In the genomic region with DNA sequence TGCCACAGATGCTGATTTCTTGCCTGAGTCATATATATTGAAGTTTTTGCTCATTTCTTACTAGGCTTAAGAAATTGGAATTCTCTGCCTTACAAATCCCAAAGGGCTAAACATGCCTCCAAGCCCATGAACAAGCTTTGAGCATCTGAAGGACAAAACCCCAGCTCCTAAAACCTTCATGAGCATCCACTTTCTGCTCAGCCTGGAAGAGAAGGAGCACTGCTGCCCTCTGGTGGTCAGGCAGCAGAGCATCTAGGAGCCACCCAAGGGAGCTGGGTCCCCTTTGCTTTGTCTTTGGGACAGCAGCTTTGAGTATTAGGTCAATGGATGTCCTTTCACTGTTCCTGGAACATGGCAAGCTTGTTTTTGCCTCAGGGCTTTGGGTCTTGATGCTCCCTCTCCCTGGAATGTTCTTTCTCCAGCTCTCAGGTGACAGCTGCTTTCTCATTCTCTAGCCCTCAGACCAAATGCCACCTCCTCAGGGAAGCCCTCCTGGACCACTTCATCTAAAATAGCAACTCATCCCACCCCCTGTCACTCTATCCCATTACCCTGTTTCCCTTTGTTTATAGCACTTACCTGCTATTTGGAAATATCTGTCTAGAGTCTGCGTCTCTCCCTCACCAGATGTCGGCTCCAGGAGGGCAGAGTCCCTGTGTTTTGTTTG, we compare ENCODE assay signal across 8 cellular contexts. TPM values are rescaled to one million over a fixed set of nuclear protein-coding genes. Genes with fewer than 3 reads are reported as not detected.
DNase-seq lines count a peak whose midpoint lies in the region; ATAC-seq, FAIRE-seq and TF ChIP-seq lines count a peak whose summit lies in the region.

No MANE protein-coding gene starts in this region.

- TF ChIP-seq CTCF in astrocyte (IDR thresholded peaks at IDR 0.05; ENCODE audit: insufficient read depth, low read depth, low read length), result peak; percentile 97

- peaks cover 4% of the 10 kb centered on the region for H3K36me3 Mint-ChIP-seq in astrocyte (ENCODE audit: low read depth, unreplicated experiment)

- H2AFZ ChIP-seq in astrocyte (ENCODE audit: low read depth, low read length), result no peak overlapping the region

- H3K9ac ChIP-seq in astrocyte (ENCODE audit: low read length), result no peak overlapping the region

- ATAC-seq in GM19035 (IDR thresholded peaks at IDR 0.05; ENCODE audit: unreplicated experiment) (peak; percentile 59), GM18520 (IDR thresholded peaks at IDR 0.05; ENCODE audit: unreplicated experiment) (no peak)

- no peaks in the 10 kb centered on the region for H3K9me3 Mint-ChIP-seq in astrocyte (ENCODE audit: unreplicated experiment)

- in situ Hi-C loops in ACHN (cut with HindIII; ENCODE audit: low pct_ligation_motif_present, low pct_unique_long_range_greater_than_20kb, low sequenced_read_pairs), result no loop called here

- no peak overlapping the region for H3K4me2 ChIP-seq in astrocyte (ENCODE audit: low read length)

- no peaks in the 10 kb centered on the region for H3K36me3 ChIP-seq in astrocyte (ENCODE audit: insufficient read depth, low read length)

- peak; percentile 77 for DNase-seq in ACHN
- peak; percentile 85 for DNase-seq in NCI-H2081 (lab: John Stamatoyannopoulos, UW)
- peak; percentile 77 for DNase-seq in T-helper 9 cell
- peak; percentile 44 for DNase-seq in astrocyte (ENCODE audit: low read depth)
- peak; percentile 81 to 83 for DNase-seq in hippocampal formation (lab: John Stamatoyannopoulos, UW)
- peak; percentile 82 for DNase-seq in skeletal muscle cell (ENCODE audit: low read depth)

- H3K27ac Mint-ChIP-seq in astrocyte (ENCODE audit: unreplicated experiment), result no peak overlapping the region

- peak overlapping the region; percentile 37 for H3K4me3 Mint-ChIP-seq in astrocyte (ENCODE audit: unreplicated experiment)

- H4K20me1 ChIP-seq in astrocyte (ENCODE audit: insufficient read depth, low read length), result no peaks in the 10 kb centered on the region

- H3K79me2 ChIP-seq in astrocyte (ENCODE audit: insufficient read depth, low read length), result no peaks in the 10 kb centered on the region

- H3K4me3 ChIP-seq in astrocyte (ENCODE audit: insufficient read depth, low read depth, low read length) (no peak overlapping the region), skeletal muscle cell (ENCODE audit: low read depth, low read length) (no peak overlapping the region)

- H3K9me3 ChIP-seq in astrocyte (ENCODE audit: insufficient read depth, low read depth, low read length), result no peaks in the 10 kb centered on the region

- H3K27ac ChIP-seq in astrocyte (ENCODE audit: low read depth, low read length), result no peak overlapping the region

- H3K4me1 ChIP-seq in astrocyte (ENCODE audit: insufficient read depth, low read length), result peaks cover 5% of the 10 kb centered on the region

- no peaks in the 10 kb centered on the region for H3K27me3 ChIP-seq in astrocyte (ENCODE audit: insufficient read depth, low read length)

- no peak for FAIRE-seq in astrocyte (lab: Jason Lieb, UNC)

- H3K27me3 Mint-ChIP-seq in astrocyte (ENCODE audit: low read depth, unreplicated experiment), result peaks cover 5% of the 10 kb centered on the region

- peaks cover 7% of the 10 kb centered on the region for H3K4me1 Mint-ChIP-seq in astrocyte (ENCODE audit: low read depth, unreplicated experiment)

RNA-seq across cellular contexts. Expression of a gene that starts 25.7 kb away (rescaled TPM):
- total RNA-seq in astrocyte, result 6.6 and 8.1 TPM in 2 replicates

RNA-seq across cellular contexts. Expression of a gene that starts 34.2 kb away (rescaled TPM):
- not detected in 2 replicates for total RNA-seq in astrocyte

RNA-seq across cellular contexts. Expression of a gene that starts 46.2 kb away (rescaled TPM):
- not detected in 2 replicates for total RNA-seq in astrocyte
